28 cellular contexts compared by ENCODE assay signal in genomic region chr11:5663511-5663910, GRCh38.
"Had no signal": no experiment of that assay in that cellular context is flagged by ENCODE, and none has a peak within 500 bp of the region (broad histone marks: within the 10 kb centered on the region; RNA-seq: fewer than 3 reads in every experiment).

No MANE protein-coding gene starts in this region.

- H3K9me3 ChIP-seq: adrenal gland, body of pancreas, colonic mucosa, esophagus muscularis mucosa, gastroesophageal sphincter, heart right ventricle had no signal

- DNase-seq: activated CD4-positive, alpha-beta memory T cell treated with anti-CD3 and anti-CD28 coated beads for 36 hours; activated CD4-positive, alpha-beta T cell treated with anti-CD3 and anti-CD28 coated beads for 36 hours; activated CD4-positive, CD25-positive, alpha-beta regulatory T cell; activated CD4-positive, CD25-positive, alpha-beta regulatory T cell treated with anti-CD3 and anti-CD28 coated beads, Interleukin-2, amount 50 U/mL, for 72 hours; activated CD8-positive, alpha-beta memory T cell treated with anti-CD3 and anti-CD28 coated beads, Interleukin-2, amount 10 ng/mL, durations not matched to agents 7 days and 5 days; activated CD8-positive, alpha-beta memory T cell treated with anti-CD3 and anti-CD28 coated beads, Interleukin-2, amount 50 U/mL, for 4 hours; activated CD8-positive, alpha-beta T cell treated with anti-CD3 and anti-CD28 coated beads, Interleukin-2, amount 10 ng/mL, durations not matched to agents 7 days and 5 days; activated effector memory CD4-positive, alpha-beta T cell treated with anti-CD3 and anti-CD28 coated beads, Interleukin-2, amount 50 U/mL, for 16 hours; activated naive CD4-positive, alpha-beta T cell treated with anti-CD3 and anti-CD28 coated beads for 36 hours; activated naive CD8-positive, alpha-beta T cell treated with anti-CD3 and anti-CD28 coated beads for 36 hours; activated naive CD8-positive, alpha-beta T cell treated with anti-CD3 and anti-CD28 coated beads, Interleukin-2, amount 50 U/mL, for 24 hours; activated T-cell treated with anti-CD3 and anti-CD28 coated beads, Interleukin-2, amount 50 U/mL, for 1 hour; activated T-cell treated with anti-CD3 and anti-CD28 coated beads, Interleukin-2, amount 50 U/mL, for 48 hours; adrenal gland; amygdala; aorta; body of pancreas; central memory CD4-positive, alpha-beta T cell; cerebellar nuclear complex; colonic mucosa; effector CD8-positive, alpha-beta T cell; erythroblast; foreskin keratinocyte; heart right ventricle; T-helper 2 cell had no signal

- H3K36me3 ChIP-seq: colonic mucosa had no signal

- H3K4me1 ChIP-seq: body of pancreas, colonic mucosa, esophagus muscularis mucosa, foreskin keratinocyte, gastroesophageal sphincter, heart right ventricle had no signal

- H3K27ac ChIP-seq: adrenal gland, body of pancreas, colonic mucosa, esophagus muscularis mucosa, foreskin keratinocyte, gastroesophageal sphincter, heart right ventricle, hepatocyte had no signal

- H2AFZ ChIP-seq: hepatocyte had no signal

- H3K4me3 ChIP-seq: adrenal gland, body of pancreas, colonic mucosa, esophagus muscularis mucosa, gastroesophageal sphincter, heart right ventricle, hepatocyte had no signal

- ATAC-seq: activated CD4-positive, alpha-beta T cell treated with anti-CD3 and anti-CD28 coated beads for 36 hours; activated CD8-positive, alpha-beta memory T cell treated with anti-CD3 and anti-CD28 coated beads, Interleukin-2, amount 10 ng/mL, durations not matched to agents 7 days and 5 days; activated CD8-positive, alpha-beta T cell treated with anti-CD3 and anti-CD28 coated beads, Interleukin-2, amount 10 ng/mL, durations not matched to agents 7 days and 5 days; activated naive CD8-positive, alpha-beta T cell treated with anti-CD3 and anti-CD28 coated beads, Interleukin-2, amount 50 U/mL, for 24 hours; body of pancreas; foreskin keratinocyte; gastroesophageal sphincter; heart right ventricle had no signal

- H3K4me2 ChIP-seq: hepatocyte had no signal

- H3K79me2 ChIP-seq: hepatocyte had no signal

- H3K27me3 ChIP-seq: adrenal gland, body of pancreas, colonic mucosa, esophagus muscularis mucosa, foreskin keratinocyte, gastroesophageal sphincter, heart right ventricle, hepatocyte had no signal
